17 cellular contexts compared by ENCODE assay signal in the genomic region with DNA sequence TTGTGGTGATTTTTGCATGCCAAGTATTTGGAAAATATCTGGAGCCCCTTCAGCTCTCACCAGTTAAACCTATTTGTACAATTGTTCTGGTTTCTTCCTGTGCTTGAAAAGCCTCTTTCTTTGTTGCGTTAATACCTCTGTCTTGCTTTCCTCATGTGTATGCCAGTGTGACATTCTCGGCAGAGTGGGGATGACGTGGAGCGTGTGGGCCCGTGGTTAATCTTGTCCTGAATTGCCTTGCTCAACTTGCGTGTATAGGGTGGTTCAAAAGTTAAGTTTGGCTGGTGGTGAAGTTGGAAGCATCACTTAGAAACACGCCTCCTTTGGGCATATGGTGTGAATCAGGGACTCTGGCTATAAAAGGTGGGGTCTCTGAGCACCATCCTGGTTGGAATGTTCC.
DNase-seq lines count a peak whose midpoint lies in the region; ATAC-seq and TF ChIP-seq lines count a peak whose summit lies in the region.
"Had no signal": no experiment of that assay in that cellular context is flagged by ENCODE, and none has a peak within 500 bp of the region (broad histone marks: within the 10 kb centered on the region; RNA-seq: fewer than 3 reads in every experiment).

No MANE protein-coding gene starts in this region.

- POLR2A ChIA-PET in RWPE1 (lab: Yijun Ruan, JAX; ENCODE audit: low non-redundant PET) = no interaction called here
- POLR2A ChIA-PET in Caco-2 (lab: Charles Lee) = no interaction called here

- peaks cover 15 to 20% (median 17%) of the 10 kb centered on the region in 11 experiments for H3K9me3 ChIP-seq in BLaER1 treated with 17β-estradiol and CSF1 and Interleukin-3, amounts not matched to agents 10 nM and 100 nM (replicated peaks in 1 of 11)
- H3K9me3 ChIP-seq in psoas muscle (peaks cover 3% of the 10 kb centered on the region), Caco-2 (no peaks in the 10 kb centered on the region)

- H3K4me3 ChIP-seq in BLaER1 treated with 17β-estradiol and CSF1 and Interleukin-3, amounts not matched to agents 10 nM and 100 nM = no peak overlapping the region
- H3K4me3 ChIP-seq in psoas muscle (no peak overlapping the region), Caco-2 (ENCODE audit: low read depth, low read length) (no peak overlapping the region)
- H3K4me3 ChIP-seq: SJSA1 had no signal

- H4K20me1 ChIP-seq in BLaER1 treated with 17β-estradiol and CSF1 and Interleukin-3, amounts not matched to agents 10 nM and 100 nM = peaks cover 87 to 100% (median 100%) of the 10 kb centered on the region in 11 experiments

- peaks cover 75 to 87% (median 81%) of the 10 kb centered on the region in 10 experiments for H3K4me1 ChIP-seq in BLaER1 treated with 17β-estradiol and CSF1 and Interleukin-3, amounts not matched to agents 10 nM and 100 nM
- peaks cover 60% of the 10 kb centered on the region for H3K4me1 ChIP-seq in psoas muscle
- H3K4me1 ChIP-seq in Caco-2 = peaks cover 31% of the 10 kb centered on the region

- TF ChIP-seq CTCF in RWPE1 (conservative IDR thresholded peaks at IDR 0.05; ENCODE audit: low read depth) (no peak), psoas muscle (IDR thresholded peaks at IDR 0.05) (no peak), Caco-2 (IDR thresholded peaks at IDR 0.05; ENCODE audit: insufficient read depth in 1 of 2, low read depth in 1 of 2, low read length in 1 of 2, severe bottlenecking in 1 of 2, unreplicated experiment in 1 of 2) (no peak)

- CTCF ChIA-PET in RWPE1 (lab: Yijun Ruan, JAX) (no interaction called here), Caco-2 (lab: Charles Lee) (no interaction called here)

- no peak overlapping the region for H3K4me3 Mint-ChIP-seq in Caco-2 (ENCODE audit: unreplicated experiment)

- H3K27me3 Mint-ChIP-seq in Caco-2 (ENCODE audit: insufficient read depth, unreplicated experiment) = no peaks in the 10 kb centered on the region

- DNase-seq in RWPE1 (ENCODE audit: low spot score) (no peak), Right ventricle myocardium superior (no peak), psoas muscle (no peak), NCI-H1436 (lab: John Stamatoyannopoulos, UW) (no peak), Caco-2 (no peak), HuH-7 (ENCODE audit: low spot score) (no peak)
- DNase-seq: activated CD4-positive, alpha-beta T cell treated with anti-CD3 and anti-CD28 coated beads, Interleukin-2, amount 50 U/mL, for 4 hours; activated T-cell treated with anti-CD3 and anti-CD28 coated beads, Interleukin-2, amount 50 U/mL, for 48 hours; DND-41; hypothalamus; Karpas-422; NCI-H1417; NCI-H226 had no signal

- peak overlapping the region in 5 of 11 experiments; percentile 11 to 57 (median 52); a peak in 5 of 22 replicates for H3K27ac ChIP-seq in BLaER1 treated with 17β-estradiol and CSF1 and Interleukin-3, amounts not matched to agents 10 nM and 100 nM
- H3K27ac ChIP-seq in RWPE1 (0 out of 2 replicates have a peak overlapping the region, but pooled peaks have one; percentile 3), psoas muscle (peak overlapping the region; percentile 32)
- H3K27ac ChIP-seq: C4-2B, SJSA1 had no signal

- H3K27me3 ChIP-seq in BLaER1 treated with 17β-estradiol and CSF1 and Interleukin-3, amounts not matched to agents 10 nM and 100 nM = no peaks in the 10 kb centered on the region
- H3K27me3 ChIP-seq in psoas muscle (ENCODE audit: insufficient read depth in 3 of 3, low read length in 2 of 3) (no peaks in the 10 kb centered on the region), Caco-2 (replicated peaks; ENCODE audit: control insufficient read depth, insufficient read depth, low read length) (no peaks in the 10 kb centered on the region)
- H3K27me3 ChIP-seq: SJSA1 had no signal

- H3K4me1 Mint-ChIP-seq in Caco-2 (ENCODE audit: low read depth, unreplicated experiment) = peaks cover 39% of the 10 kb centered on the region

- peak; percentile 51 for ATAC-seq in Right ventricle myocardium superior (ENCODE audit: poor library complexity)
- ATAC-seq in psoas muscle = peak in 3 of 4 donors; percentile 19 to 48 (median 40)
- no peak for ATAC-seq in HG02588 (IDR thresholded peaks at IDR 0.05; ENCODE audit: unreplicated experiment)

- peaks cover 11% of the 10 kb centered on the region for H3K9me3 Mint-ChIP-seq in Caco-2 (ENCODE audit: unreplicated experiment)

- intact Hi-C loops in Right ventricle myocardium superior (cut with DNase I) = no loop called here
- intact Hi-C loops in psoas muscle (cut with DNase I) = no loop called here
- intact Hi-C loops in Caco-2 (cut with micrococcal nuclease; ENCODE audit: unreplicated experiment) = no loop called here

- peak overlapping the region; percentile 66 to 97 (median 88) for H3K4me2 ChIP-seq in BLaER1 treated with 17β-estradiol and CSF1 and Interleukin-3, amounts not matched to agents 10 nM and 100 nM

- H3K27ac Mint-ChIP-seq in Caco-2 (ENCODE audit: unreplicated experiment) = no peak overlapping the region

- 58 to 82% (median 67%) methylated on average over 7 of the region's 7 CpGs for WGBS in psoas muscle, 3 donors

- no TSS peak for BruUV-seq in Caco-2 (replicated peaks; lab: Mats Ljungman, UMichigan)

- H3K36me3 ChIP-seq in BLaER1 treated with 17β-estradiol and CSF1 and Interleukin-3, amounts not matched to agents 10 nM and 100 nM = peaks cover 16 to 46% (median 26%) of the 10 kb centered on the region in 11 experiments
- H3K36me3 ChIP-seq in psoas muscle (ENCODE audit: insufficient read depth in 1 of 2, low read depth in 1 of 2) (no peaks in the 10 kb centered on the region), Caco-2 (ENCODE audit: control insufficient read depth, insufficient read depth, low read length) (no peaks in the 10 kb centered on the region)

- H3K36me3 Mint-ChIP-seq in Caco-2 (ENCODE audit: insufficient read depth, unreplicated experiment) = peaks cover 13% of the 10 kb centered on the region

- peak overlapping the region in 3 of 11 experiments; percentile 43 to 48 (median 44); a peak in 4 of 22 replicates for H3K9ac ChIP-seq in BLaER1 treated with 17β-estradiol and CSF1 and Interleukin-3, amounts not matched to agents 10 nM and 100 nM
